Comparison of ENCODE assay signal across 8 cellular contexts in the genomic region with DNA sequence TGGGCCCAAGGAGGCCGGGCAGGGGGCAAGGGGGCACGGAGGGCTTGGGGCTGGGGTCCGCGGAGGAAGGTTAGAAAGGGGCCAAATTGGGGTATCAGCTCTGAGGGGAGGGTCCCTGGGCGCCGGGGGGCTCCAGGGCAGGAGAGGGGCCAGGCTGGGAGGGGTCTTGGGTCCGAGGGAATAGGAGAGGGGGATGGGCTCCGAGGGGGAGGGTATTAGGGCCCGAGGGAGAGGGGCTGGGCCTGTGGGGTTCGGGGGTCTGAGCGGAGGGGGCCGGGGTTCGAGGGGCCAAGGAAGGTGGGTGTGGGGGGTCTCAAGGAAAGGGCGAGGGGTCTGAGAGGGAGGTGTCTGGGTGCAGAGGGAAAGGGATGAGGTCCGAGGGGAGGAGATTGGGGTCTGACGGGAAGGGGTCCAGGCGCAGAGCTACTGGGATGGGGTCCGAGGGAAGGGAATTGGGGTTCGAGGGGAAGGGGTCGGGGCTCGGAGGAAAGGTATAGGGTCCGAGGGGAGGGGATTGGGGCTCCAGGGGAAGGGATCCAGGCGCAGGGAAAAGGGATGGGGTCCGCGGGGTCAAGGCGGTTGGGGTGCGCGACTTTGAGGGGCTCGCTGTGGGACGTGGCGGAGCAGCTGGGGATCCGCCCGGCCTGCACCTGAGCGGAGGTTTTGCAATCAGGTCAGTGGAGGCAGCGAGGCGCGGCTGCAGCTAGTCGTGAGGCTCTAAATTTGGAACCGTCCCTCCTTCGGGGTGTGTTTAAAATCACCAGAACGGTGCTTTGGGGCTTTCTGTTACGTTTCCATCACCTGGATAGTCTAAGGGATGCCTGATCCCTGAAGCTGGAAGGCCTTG. TPM values are rescaled to one million over a fixed set of nuclear protein-coding genes. Genes with fewer than 3 reads are reported as not detected.
DNase-seq lines count a peak whose midpoint lies in the region; ATAC-seq and TF ChIP-seq lines count a peak whose summit lies in the region.

No MANE protein-coding gene starts in this region.

- ATAC-seq in Panc1 (peak; percentile 26), GM21723 (IDR thresholded peaks at IDR 0.05; ENCODE audit: unreplicated experiment) (no peak)

- no peak for TF ChIP-seq CTCF in GM10248 (IDR thresholded peaks at IDR 0.05; ENCODE audit: control extremely low read depth, extremely low read depth, low read depth, missing control alignments)
- no peak for TF ChIP-seq CTCF in Panc1 (IDR thresholded peaks at IDR 0.05)
- TF ChIP-seq CTCF in esophagus muscularis mucosa (IDR thresholded peaks at IDR 0.05), result no peak
- no peak for TF ChIP-seq CTCF in osteocyte (IDR thresholded peaks at IDR 0.05)

- intact Hi-C loops in Panc1 (cut with micrococcal nuclease; ENCODE audit: unreplicated experiment), result no loop called here
- intact Hi-C loops in esophagus muscularis mucosa (cut with DNase I), result no loop called here

- CTCF ChIA-PET in GM10248 (lab: Yijun Ruan, JAX) (interaction anchor here (1.2 to 1.4 kb wide), 2 partner anchors 11 to 13 kb away, joined by 3 read pairs; no protein-coding TSS in a partner anchor), Panc1 (lab: Charles Lee) (no interaction called here)

- in situ Hi-C loops in Panc1 (cut with HindIII; ENCODE audit: low pct_unique_long_range_greater_than_20kb, low sequenced_read_pairs), result no loop called here

- DNase-seq in GM10248 (ENCODE audit: extremely low spot score) (peak; percentile 69), Panc1 (ENCODE audit: low read depth, low spot score) (no peak), esophagus muscularis mucosa (ENCODE audit: extremely low spot score) (no peak), osteocyte (ENCODE audit: extremely low spot score, unreplicated experiment) (no peak), NCI-H1048 (lab: John Stamatoyannopoulos, UW) (no peak), dermis blood vessel endothelial cell (no peak), GM19240 (ENCODE audit: insufficient read length, low spot score) (no peak)

- H3K27ac ChIP-seq in Panc1 (ENCODE audit: low read length) (peak overlapping the region; percentile 85), esophagus muscularis mucosa (replicated peaks in 1 of 4) (peak overlapping the region; percentile 90 to 96 (median 93))

- H3K4me1 ChIP-seq in Panc1 (ENCODE audit: control insufficient read depth, insufficient read depth, low read length) (peaks cover 22% of the 10 kb centered on the region), esophagus muscularis mucosa (peaks cover 21 to 62% (median 54%) of the 10 kb centered on the region in 4 donors)

- H3K4me1 Mint-ChIP-seq in osteocyte (ENCODE audit: unreplicated experiment), result peaks cover 26% of the 10 kb centered on the region

- H3K27me3 ChIP-seq in Panc1 (ENCODE audit: control insufficient read depth, insufficient read depth, low read length) (no peaks in the 10 kb centered on the region), esophagus muscularis mucosa (no peaks in the 10 kb centered on the region)

- POLR2A ChIA-PET in GM10248 (lab: Yijun Ruan, JAX) (no interaction called here), Panc1 (lab: Charles Lee) (no interaction called here)

- peak overlapping the region; percentile 81 for H3K4me3 Mint-ChIP-seq in osteocyte (ENCODE audit: unreplicated experiment)

- TF ChIP-seq EP300 in esophagus muscularis mucosa (IDR thresholded peaks at IDR 0.05), result no peak

- no peaks in the 10 kb centered on the region for H3K9me3 Mint-ChIP-seq in osteocyte (ENCODE audit: unreplicated experiment)

- peak overlapping the region; percentile 93 for H3K27ac Mint-ChIP-seq in osteocyte (ENCODE audit: unreplicated experiment)

- peak overlapping the region; percentile 80 to 96 for H3K4me3 ChIP-seq in Panc1 (ENCODE audit: low read depth in 2 of 2, low read length in 2 of 2)
- peak overlapping the region; percentile 86 to 99 (median 96) for H3K4me3 ChIP-seq in esophagus muscularis mucosa

- no TSS peak for BruUV-seq in Panc1 (replicated peaks; lab: Mats Ljungman, UMichigan)

- no peak for TF ChIP-seq POLR2A in esophagus muscularis mucosa (IDR thresholded peaks at IDR 0.05; ENCODE audit: low read depth)

- no peaks in the 10 kb centered on the region for H3K27me3 Mint-ChIP-seq in osteocyte (ENCODE audit: unreplicated experiment)

- H3K9me3 ChIP-seq in Panc1 (ENCODE audit: control insufficient read depth, insufficient read depth, low read depth, low read length), result no peaks in the 10 kb centered on the region
- H3K9me3 ChIP-seq in esophagus muscularis mucosa, result no peaks in the 10 kb centered on the region

- H3K36me3 ChIP-seq in Panc1 (ENCODE audit: control insufficient read depth, insufficient read depth, low read length), result 0 out of 2 replicates have a peak, but pooled peaks cover 2% of the 10 kb centered on the region
- peaks cover 0 to 9% (median 0%) of the 10 kb centered on the region in 4 donors for H3K36me3 ChIP-seq in esophagus muscularis mucosa

- WGBS in esophagus muscularis mucosa, result 2% methylated on average over 38 of the region's 42 CpGs

- peaks cover 3% of the 10 kb centered on the region for H3K36me3 Mint-ChIP-seq in osteocyte (ENCODE audit: unreplicated experiment)

RNA-seq across cellular contexts. Expression of a gene that starts 0.7 kb away (rescaled TPM):
- total RNA-seq in Panc1 (2021; ENCODE audit: unreplicated experiment), result 503 TPM
- 500 TPM for polyA plus RNA-seq in Panc1 (2012; ENCODE audit: insufficient read length)
- 100 to 1,000 TPM; 111 to 164 (median 146) TPM for total RNA-seq in esophagus muscularis mucosa
- 296 and 313 TPM in 2 replicates for total RNA-seq in osteocyte
- 369 and 441 TPM in 2 replicates for total RNA-seq in dermis blood vessel endothelial cell
